18 cellular contexts compared by ENCODE assay signal in the genomic region with DNA sequence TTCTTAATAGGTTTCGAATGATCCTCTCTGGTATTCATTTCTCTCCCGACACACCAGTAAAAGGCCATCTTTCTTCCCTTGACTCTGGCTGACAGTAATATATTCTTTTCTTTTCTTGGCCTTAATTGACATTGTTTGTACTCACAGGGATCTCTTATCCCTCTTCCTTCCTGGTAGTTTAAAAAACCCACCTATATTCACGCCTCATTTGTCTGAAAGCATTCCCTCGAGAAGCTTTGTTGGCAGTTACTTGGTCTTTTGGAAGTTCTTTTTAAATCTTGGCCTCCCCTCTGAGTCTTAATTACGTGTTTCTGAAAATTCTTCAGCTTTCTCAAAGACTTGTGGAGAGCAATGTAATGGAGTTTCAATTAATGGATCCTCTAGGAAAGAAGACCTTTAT.
"Had no signal": no experiment of that assay in that cellular context is flagged by ENCODE, and none has a peak within 500 bp of the region (broad histone marks: within the 10 kb centered on the region; RNA-seq: fewer than 3 reads in every experiment).

No MANE protein-coding gene starts in this region.

- H3K27ac ChIP-seq: brain microvascular endothelial cell, upper lobe of left lung had no signal

- DNase-seq: activated CD4-positive, alpha-beta T cell treated with anti-CD3 and anti-CD28 coated beads, Interleukin-2, amount 10 ng/mL, durations not matched to agents 24 days and 14 days; activated CD8-positive, alpha-beta memory T cell treated with anti-CD3 and anti-CD28 coated beads, Interleukin-2, amount 10 ng/mL, durations not matched to agents 7 days and 5 days; activated CD8-positive, alpha-beta T cell treated with anti-CD3 and anti-CD28 coated beads for 36 hours; activated effector memory CD4-positive, alpha-beta T cell treated with anti-CD3 and anti-CD28 coated beads, Interleukin-2, amount 50 U/mL, for 16 hours; activated naive CD4-positive, alpha-beta T cell treated with anti-CD3 and anti-CD28 coated beads, Interleukin-2, amount 10 ng/mL, durations not matched to agents 7 days and 5 days; activated T-cell treated with anti-CD3 and anti-CD28 coated beads for 4 hours; brain microvascular endothelial cell; caudate nucleus; effector memory CD4-positive, alpha-beta T cell; glutamatergic neuron; hippocampal formation; left ventricle myocardium superior; retina; stimulated activated CD4-positive, alpha-beta T cell treated with anti-CD3 and anti-CD28 coated beads, Interleukin-2, amount 100 ng/mL, for 48 hours; stimulated activated naive CD4-positive, alpha-beta T cell; SW 1271; T-helper 17 cell; upper lobe of left lung had no signal

- H3K4me1 ChIP-seq: upper lobe of left lung had no signal

- H3K9me3 ChIP-seq: upper lobe of left lung had no signal

- H3K4me3 ChIP-seq: upper lobe of left lung had no signal

- H3K27me3 ChIP-seq: brain microvascular endothelial cell, upper lobe of left lung had no signal

- H3K36me3 ChIP-seq: brain microvascular endothelial cell, upper lobe of left lung had no signal
